In the genomic region with DNA sequence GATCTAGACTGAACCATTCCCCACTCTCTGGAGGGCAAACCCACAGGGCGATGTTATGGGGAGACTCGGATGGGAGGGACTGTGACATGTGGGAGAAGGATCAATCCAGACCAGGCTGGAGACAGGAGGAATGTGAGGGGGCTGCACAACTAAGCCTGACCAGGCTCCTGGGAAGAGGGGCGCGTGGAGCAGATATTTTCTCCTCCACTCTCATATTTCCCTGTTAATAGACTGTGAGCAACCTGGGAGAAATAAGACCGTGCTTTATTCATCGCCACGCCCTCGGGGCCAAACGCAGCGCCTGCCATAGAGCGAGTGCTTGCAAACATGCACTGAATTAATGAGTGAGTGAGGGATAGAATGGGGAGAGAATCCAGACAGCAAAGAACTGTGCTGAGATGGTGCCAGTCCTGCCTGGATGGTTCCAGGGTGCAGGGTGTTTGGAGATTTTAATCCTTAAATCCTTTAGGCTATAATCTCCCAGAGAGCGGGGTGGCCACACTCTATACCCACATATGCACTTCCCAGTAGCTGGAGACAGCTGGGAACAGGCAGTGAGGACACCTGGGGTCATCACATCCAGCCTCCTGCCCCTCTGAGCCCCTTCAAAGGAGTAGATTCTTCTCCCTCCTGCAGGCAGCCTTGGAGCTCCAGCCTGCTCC, we compare ENCODE assay signal across 28 cellular contexts. TPM values are rescaled to one million over a fixed set of nuclear protein-coding genes. Genes with fewer than 3 reads are reported as not detected.
"Had no signal": no experiment of that assay in that cellular context is flagged by ENCODE, and none has a peak within 500 bp of the region (broad histone marks: within the 10 kb centered on the region; RNA-seq: fewer than 3 reads in every experiment).

No MANE protein-coding gene starts in this region.

- H3K36me3 Mint-ChIP-seq: activated CD4-positive, alpha-beta memory T cell treated with anti-CD3 and anti-CD28 coated beads for 36 hours; activated naive CD4-positive, alpha-beta T cell treated with anti-CD3 and anti-CD28 coated beads, Interleukin-2, amount 50 U/mL, for 72 hours; naive thymus-derived CD8-positive, alpha-beta T cell had no signal

- H3K4me3 Mint-ChIP-seq: activated CD4-positive, alpha-beta memory T cell treated with anti-CD3 and anti-CD28 coated beads for 36 hours; activated T-helper 1 cell treated with anti-CD3 and anti-CD28 coated beads, Interleukin-12 subunit alpha, Interleukin-12 subunit beta, Interleukin-2, Interleukin-4 antibody, amounts not matched to agents 30 ng/mL and 10 ng/mL and 1 ng/mL, durations not matched to agents 14 hours and 24 hours and 36 hours; effector memory CD8-positive, alpha-beta T cell; naive thymus-derived CD8-positive, alpha-beta T cell had no signal

- H3K9me3 ChIP-seq: gastrocnemius medialis, heart left ventricle, prostate gland, right atrium auricular region, stomach had no signal

- H3K9me3 Mint-ChIP-seq: activated CD4-positive, alpha-beta memory T cell treated with anti-CD3 and anti-CD28 coated beads for 36 hours; activated naive CD4-positive, alpha-beta T cell treated with anti-CD3 and anti-CD28 coated beads, Interleukin-2, amount 50 U/mL, for 72 hours; activated T-helper 1 cell treated with anti-CD3 and anti-CD28 coated beads, Interleukin-12 subunit alpha, Interleukin-12 subunit beta, Interleukin-2, Interleukin-4 antibody, amounts not matched to agents 30 ng/mL and 10 ng/mL and 1 ng/mL, durations not matched to agents 14 hours and 24 hours and 36 hours; effector memory CD8-positive, alpha-beta T cell; naive thymus-derived CD8-positive, alpha-beta T cell had no signal

- ATAC-seq: activated naive CD4-positive, alpha-beta T cell treated with anti-CD3 and anti-CD28 coated beads, Interleukin-2, amount 50 U/mL, for 72 hours; effector memory CD8-positive, alpha-beta T cell; gastrocnemius medialis; heart left ventricle; naive thymus-derived CD8-positive, alpha-beta T cell had no signal

- H3K36me3 ChIP-seq: cardiac muscle cell, gastrocnemius medialis, heart left ventricle, prostate gland, right atrium auricular region, stomach had no signal

- H3K27ac ChIP-seq: cardiac muscle cell, epithelial cell of prostate, gastrocnemius medialis, heart left ventricle, prostate gland, right atrium auricular region, stomach, VCaP had no signal

- H3K27ac Mint-ChIP-seq: activated CD4-positive, alpha-beta memory T cell treated with anti-CD3 and anti-CD28 coated beads for 36 hours; activated naive CD4-positive, alpha-beta T cell treated with anti-CD3 and anti-CD28 coated beads, Interleukin-2, amount 50 U/mL, for 72 hours; activated T-helper 1 cell treated with anti-CD3 and anti-CD28 coated beads, Interleukin-12 subunit alpha, Interleukin-12 subunit beta, Interleukin-2, Interleukin-4 antibody, amounts not matched to agents 30 ng/mL and 10 ng/mL and 1 ng/mL, durations not matched to agents 14 hours and 24 hours and 36 hours; effector memory CD8-positive, alpha-beta T cell had no signal

- H3K4me1 Mint-ChIP-seq: naive thymus-derived CD8-positive, alpha-beta T cell had no signal

- DNase-seq: activated CD4-positive, alpha-beta memory T cell treated with anti-CD3 and anti-CD28 coated beads for 36 hours; activated gamma-delta T cell treated with Interleukin-2 at 50 U/mL for 16 hours; activated T-cell treated with anti-CD3 and anti-CD28 coated beads for 4 hours; amniotic stem cell; dermis blood vessel endothelial cell; effector memory CD8-positive, alpha-beta T cell; gastrocnemius medialis; kidney glomerular epithelial cell; mesenchymal stem cell; naive thymus-derived CD8-positive, alpha-beta T cell; occipital lobe; stimulated activated CD4-positive, alpha-beta T cell treated with anti-CD3 and anti-CD28 coated beads, Interleukin-2, amount 100 ng/mL, for 48 hours; stomach; SW 1271; T-helper 2 cell; trophoblast cell had no signal

- H3K27me3 ChIP-seq: cardiac muscle cell, gastrocnemius medialis, right atrium auricular region had no signal

- H3K4me3 ChIP-seq: cardiac muscle cell, gastrocnemius medialis, heart left ventricle, prostate gland, right atrium auricular region, stomach had no signal

- H3K4me1 ChIP-seq: gastrocnemius medialis, prostate gland had no signal

RNA-seq across cellular contexts. Expression of a gene that starts 13.6 kb away (rescaled TPM):
- total RNA-seq: dermis blood vessel endothelial cell; naive thymus-derived CD8-positive, alpha-beta T cell had no signal

RNA-seq across cellular contexts. Expression of a gene that starts 33.3 kb away (rescaled TPM):
- total RNA-seq: activated CD4-positive, alpha-beta memory T cell treated with anti-CD3 and anti-CD28 coated beads for 36 hours; activated naive CD4-positive, alpha-beta T cell treated with anti-CD3 and anti-CD28 coated beads, Interleukin-2, amount 50 U/mL, for 72 hours; activated T-helper 1 cell treated with anti-CD3 and anti-CD28 coated beads, Interleukin-12 subunit alpha, Interleukin-12 subunit beta, Interleukin-2, Interleukin-4 antibody, amounts not matched to agents 30 ng/mL and 10 ng/mL and 1 ng/mL, durations not matched to agents 14 hours and 24 hours and 36 hours; cardiac muscle cell; chondrocyte; dermis blood vessel endothelial cell; gastrocnemius medialis; heart left ventricle; liver; naive thymus-derived CD8-positive, alpha-beta T cell; occipital lobe; skeletal muscle tissue; temporal lobe had no signal
- polyA plus RNA-seq: cardiac muscle cell; heart left ventricle; liver; naive thymus-derived CD8-positive, alpha-beta T cell; stomach had no signal

RNA-seq across cellular contexts. Expression of a gene that starts 44.4 kb away (rescaled TPM):
- total RNA-seq: activated CD4-positive, alpha-beta memory T cell treated with anti-CD3 and anti-CD28 coated beads for 36 hours; activated naive CD4-positive, alpha-beta T cell treated with anti-CD3 and anti-CD28 coated beads, Interleukin-2, amount 50 U/mL, for 72 hours; activated T-helper 1 cell treated with anti-CD3 and anti-CD28 coated beads, Interleukin-12 subunit alpha, Interleukin-12 subunit beta, Interleukin-2, Interleukin-4 antibody, amounts not matched to agents 30 ng/mL and 10 ng/mL and 1 ng/mL, durations not matched to agents 14 hours and 24 hours and 36 hours; gastrocnemius medialis; liver; naive thymus-derived CD8-positive, alpha-beta T cell had no signal
- polyA plus RNA-seq: liver; naive thymus-derived CD8-positive, alpha-beta T cell had no signal

RNA-seq across cellular contexts. Expression of a gene that starts 55.5 kb away (rescaled TPM):
- total RNA-seq: activated CD4-positive, alpha-beta memory T cell treated with anti-CD3 and anti-CD28 coated beads for 36 hours; activated naive CD4-positive, alpha-beta T cell treated with anti-CD3 and anti-CD28 coated beads, Interleukin-2, amount 50 U/mL, for 72 hours; activated T-helper 1 cell treated with anti-CD3 and anti-CD28 coated beads, Interleukin-12 subunit alpha, Interleukin-12 subunit beta, Interleukin-2, Interleukin-4 antibody, amounts not matched to agents 30 ng/mL and 10 ng/mL and 1 ng/mL, durations not matched to agents 14 hours and 24 hours and 36 hours; chondrocyte; dermis blood vessel endothelial cell; gastrocnemius medialis; heart left ventricle; liver; naive thymus-derived CD8-positive, alpha-beta T cell had no signal
- polyA plus RNA-seq: naive thymus-derived CD8-positive, alpha-beta T cell had no signal
